Comparison of ENCODE assay signal across 14 cellular contexts in the genomic region with DNA sequence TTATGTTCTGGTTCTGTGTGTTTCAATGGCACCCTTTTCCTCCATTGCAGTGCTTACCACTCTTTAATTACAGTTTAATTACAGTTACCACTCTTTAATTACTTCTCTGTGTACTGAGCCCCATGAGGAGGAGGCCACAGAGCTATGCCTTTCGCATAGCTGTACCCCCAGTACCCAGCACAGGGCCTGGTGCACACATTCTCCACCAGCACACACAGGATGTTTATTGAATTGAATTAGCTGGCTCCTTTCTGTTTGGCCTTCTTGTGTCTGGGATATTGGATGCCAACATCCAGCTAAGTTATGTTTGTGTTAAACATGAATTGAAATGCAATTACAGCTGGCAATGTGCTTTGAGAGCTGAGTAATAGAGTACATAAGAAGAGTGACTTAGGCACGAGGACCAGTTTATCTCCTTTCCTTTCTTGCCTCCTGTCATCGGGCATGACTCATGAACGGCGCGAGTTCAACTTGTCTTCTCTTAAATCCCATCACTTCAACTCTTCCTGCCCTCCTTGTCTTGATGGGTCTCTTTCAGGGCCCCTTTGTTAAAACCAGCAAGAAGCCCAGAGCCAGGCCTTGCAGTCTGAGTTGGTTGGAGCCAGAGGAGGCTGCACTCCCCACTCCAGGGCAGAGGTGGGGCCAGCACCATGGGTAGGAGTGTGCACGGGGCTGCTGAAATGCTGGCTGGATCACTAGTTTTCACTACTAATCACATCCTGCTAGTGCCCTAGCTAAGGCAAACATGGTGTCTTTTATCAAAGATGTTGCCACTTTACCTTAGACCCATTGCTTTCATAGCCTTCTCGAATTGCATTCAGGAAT. TPM values are rescaled to one million over a fixed set of nuclear protein-coding genes. Genes with fewer than 3 reads are reported as not detected.
DNase-seq lines count a peak whose midpoint lies in the region; ATAC-seq and TF ChIP-seq lines count a peak whose summit lies in the region.
"Had no signal": no experiment of that assay in that cellular context is flagged by ENCODE, and none has a peak within 500 bp of the region (broad histone marks: within the 10 kb centered on the region; RNA-seq: fewer than 3 reads in every experiment).

No MANE protein-coding gene starts in this region.

- BruUV-seq in Panc1 (replicated peaks; lab: Mats Ljungman, UMichigan) = no TSS peak

- POLR2A ChIA-PET in Panc1 (lab: Charles Lee) = no interaction called here

- peaks cover 21% of the 10 kb centered on the region for H3K9me3 Mint-ChIP-seq in activated CD8-positive, alpha-beta memory T cell treated with anti-CD3 and anti-CD28 coated beads, Interleukin-2, amount 10 ng/mL, durations not matched to agents 7 days and 5 days (ENCODE audit: low read depth)
- peaks cover 39% of the 10 kb centered on the region for H3K9me3 Mint-ChIP-seq in activated T-helper 2 cell treated with anti-CD3 and anti-CD28 coated beads, Interferon-gamma antibody, Interleukin-2, Interleukin-4, amounts not matched to agents 10 μg/mL and 5 μg/mL and 100 μg/mL, durations not matched to agents 14 hours and 24 hours and 36 hours
- peaks cover 26% of the 10 kb centered on the region for H3K9me3 Mint-ChIP-seq in activated CD4-positive, alpha-beta T cell treated with anti-CD3 and anti-CD28 coated beads, Interleukin-2, amount 10 ng/mL, durations not matched to agents 24 days and 14 days

- no peak overlapping the region for H3K4me3 ChIP-seq in Panc1 (ENCODE audit: low read depth in 2 of 2, low read length in 2 of 2)
- no peak overlapping the region for H3K4me3 ChIP-seq in epithelial cell of esophagus (ENCODE audit: low read length)
- no peak overlapping the region for H3K4me3 ChIP-seq in lower lobe of right lung
- H3K4me3 ChIP-seq: PC-9 had no signal

- peaks cover 30% of the 10 kb centered on the region; the same call in 1 of the 2 replicates for H3K9me3 ChIP-seq in Panc1 (ENCODE audit: control insufficient read depth, insufficient read depth, low read depth, low read length)
- peaks cover 18% of the 10 kb centered on the region for H3K9me3 ChIP-seq in lower lobe of right lung

- in situ Hi-C loops in Panc1 (cut with HindIII; ENCODE audit: low pct_unique_long_range_greater_than_20kb, low sequenced_read_pairs) = no loop called here

- H3K4me1 ChIP-seq in Panc1 (ENCODE audit: control insufficient read depth, insufficient read depth, low read length) = no peaks in the 10 kb centered on the region; the same call in none of the 2 replicates
- H3K4me1 ChIP-seq in lower lobe of right lung = peaks cover 24% of the 10 kb centered on the region

- peaks cover 20% of the 10 kb centered on the region for H3K4me1 Mint-ChIP-seq in activated CD8-positive, alpha-beta memory T cell treated with anti-CD3 and anti-CD28 coated beads, Interleukin-2, amount 10 ng/mL, durations not matched to agents 7 days and 5 days
- no peaks in the 10 kb centered on the region for H3K4me1 Mint-ChIP-seq in activated T-helper 2 cell treated with anti-CD3 and anti-CD28 coated beads, Interferon-gamma antibody, Interleukin-2, Interleukin-4, amounts not matched to agents 10 μg/mL and 5 μg/mL and 100 μg/mL, durations not matched to agents 14 hours and 24 hours and 36 hours (ENCODE audit: low read depth)
- H3K4me1 Mint-ChIP-seq in activated CD4-positive, alpha-beta T cell treated with anti-CD3 and anti-CD28 coated beads, Interleukin-2, amount 10 ng/mL, durations not matched to agents 24 days and 14 days = no peaks in the 10 kb centered on the region
- H3K4me1 Mint-ChIP-seq: activated naive CD4-positive, alpha-beta T cell treated with anti-CD3 and anti-CD28 coated beads, Interleukin-2, amount 10 ng/mL, durations not matched to agents 7 days and 5 days had no signal

- DNase-seq in A172 (ENCODE audit: low spot score) (peak; percentile 30), Panc1 (ENCODE audit: low read depth, low spot score) (peak; percentile 66), epithelial cell of esophagus (ENCODE audit: low read depth) (peak; percentile 96), lower lobe of right lung (no peak), DMS153 (lab: John Stamatoyannopoulos, UW) (no peak)
- no peak for DNase-seq in activated CD8-positive, alpha-beta memory T cell treated with anti-CD3 and anti-CD28 coated beads, Interleukin-2, amount 10 ng/mL, durations not matched to agents 7 days and 5 days
- DNase-seq in activated T-helper 2 cell treated with anti-CD3 and anti-CD28 coated beads, Interferon-gamma antibody, Interleukin-2, Interleukin-4, amounts not matched to agents 10 μg/mL and 5 μg/mL and 100 μg/mL, durations not matched to agents 14 hours and 24 hours and 36 hours (ENCODE audit: low spot score) = no peak
- DNase-seq in activated CD4-positive, alpha-beta T cell treated with anti-CD3 and anti-CD28 coated beads, Interleukin-2, amount 10 ng/mL, durations not matched to agents 24 days and 14 days = no peak
- DNase-seq: activated naive CD4-positive, alpha-beta T cell treated with anti-CD3 and anti-CD28 coated beads, Interleukin-2, amount 10 ng/mL, durations not matched to agents 7 days and 5 days; NCI-H1694; NCI-H446; posterior cingulate gyrus had no signal

- intact Hi-C loops in Panc1 (cut with micrococcal nuclease; ENCODE audit: unreplicated experiment) = no loop called here
- intact Hi-C loops in lower lobe of right lung (cut with DNase I) = no loop called here
- intact Hi-C loops in activated T-helper 2 cell treated with anti-CD3 and anti-CD28 coated beads, Interferon-gamma antibody, Interleukin-2, Interleukin-4, amounts not matched to agents 10 μg/mL and 5 μg/mL and 100 μg/mL, durations not matched to agents 14 hours and 24 hours and 36 hours (cut with micrococcal nuclease) = no loop called here
- intact Hi-C loops in activated CD4-positive, alpha-beta T cell treated with anti-CD3 and anti-CD28 coated beads, Interleukin-2, amount 10 ng/mL, durations not matched to agents 24 days and 14 days (cut with micrococcal nuclease) = no loop called here

- CTCF ChIA-PET in Panc1 (lab: Charles Lee) = no interaction called here
- CTCF ChIA-PET in activated CD8-positive, alpha-beta memory T cell treated with anti-CD3 and anti-CD28 coated beads, Interleukin-2, amount 10 ng/mL, durations not matched to agents 7 days and 5 days (lab: Charles Lee) = interaction anchor here (1.1 to 1.4 kb wide), 3 partner anchors 13 to 61 kb away, joined by 3 read pairs; no protein-coding TSS in a partner anchor

- H3K36me3 Mint-ChIP-seq in activated CD8-positive, alpha-beta memory T cell treated with anti-CD3 and anti-CD28 coated beads, Interleukin-2, amount 10 ng/mL, durations not matched to agents 7 days and 5 days = peaks cover 53% of the 10 kb centered on the region
- peaks cover 3% of the 10 kb centered on the region for H3K36me3 Mint-ChIP-seq in activated T-helper 2 cell treated with anti-CD3 and anti-CD28 coated beads, Interferon-gamma antibody, Interleukin-2, Interleukin-4, amounts not matched to agents 10 μg/mL and 5 μg/mL and 100 μg/mL, durations not matched to agents 14 hours and 24 hours and 36 hours (ENCODE audit: low read depth)
- H3K36me3 Mint-ChIP-seq in activated CD4-positive, alpha-beta T cell treated with anti-CD3 and anti-CD28 coated beads, Interleukin-2, amount 10 ng/mL, durations not matched to agents 24 days and 14 days (ENCODE audit: low read depth) = no peaks in the 10 kb centered on the region
- H3K36me3 Mint-ChIP-seq: activated naive CD4-positive, alpha-beta T cell treated with anti-CD3 and anti-CD28 coated beads, Interleukin-2, amount 10 ng/mL, durations not matched to agents 7 days and 5 days had no signal

- peak overlapping the region; percentile 57 for H3K27ac ChIP-seq in Panc1 (ENCODE audit: low read length)
- H3K27ac ChIP-seq in lower lobe of right lung = peak overlapping the region; percentile 26
- H3K27ac ChIP-seq: PC-9 had no signal

- H3K27me3 Mint-ChIP-seq in activated CD8-positive, alpha-beta memory T cell treated with anti-CD3 and anti-CD28 coated beads, Interleukin-2, amount 10 ng/mL, durations not matched to agents 7 days and 5 days = no peaks in the 10 kb centered on the region
- peaks cover 19% of the 10 kb centered on the region for H3K27me3 Mint-ChIP-seq in activated T-helper 2 cell treated with anti-CD3 and anti-CD28 coated beads, Interferon-gamma antibody, Interleukin-2, Interleukin-4, amounts not matched to agents 10 μg/mL and 5 μg/mL and 100 μg/mL, durations not matched to agents 14 hours and 24 hours and 36 hours (ENCODE audit: low read depth)
- H3K27me3 Mint-ChIP-seq in activated CD4-positive, alpha-beta T cell treated with anti-CD3 and anti-CD28 coated beads, Interleukin-2, amount 10 ng/mL, durations not matched to agents 24 days and 14 days = peaks cover 3% of the 10 kb centered on the region
- H3K27me3 Mint-ChIP-seq: stimulated activated naive CD8-positive, alpha-beta T cell treated with anti-CD3 and anti-CD28 coated beads, Interleukin-15, Interleukin-2, amounts not matched to agents 100 ng/mL and 50 ng/mL, for 24 hours had no signal

- H3K36me3 ChIP-seq in Panc1 (ENCODE audit: control insufficient read depth, insufficient read depth, low read length) = no peaks in the 10 kb centered on the region
- no peaks in the 10 kb centered on the region for H3K36me3 ChIP-seq in lower lobe of right lung

- no peak overlapping the region for H3K4me3 Mint-ChIP-seq in activated CD8-positive, alpha-beta memory T cell treated with anti-CD3 and anti-CD28 coated beads, Interleukin-2, amount 10 ng/mL, durations not matched to agents 7 days and 5 days
- H3K4me3 Mint-ChIP-seq in activated T-helper 2 cell treated with anti-CD3 and anti-CD28 coated beads, Interferon-gamma antibody, Interleukin-2, Interleukin-4, amounts not matched to agents 10 μg/mL and 5 μg/mL and 100 μg/mL, durations not matched to agents 14 hours and 24 hours and 36 hours (ENCODE audit: low read depth) = no peak overlapping the region
- H3K4me3 Mint-ChIP-seq in activated CD4-positive, alpha-beta T cell treated with anti-CD3 and anti-CD28 coated beads, Interleukin-2, amount 10 ng/mL, durations not matched to agents 24 days and 14 days = no peak overlapping the region
- H3K4me3 Mint-ChIP-seq: activated naive CD4-positive, alpha-beta T cell treated with anti-CD3 and anti-CD28 coated beads, Interleukin-2, amount 10 ng/mL, durations not matched to agents 7 days and 5 days; stimulated activated naive CD8-positive, alpha-beta T cell treated with anti-CD3 and anti-CD28 coated beads, Interleukin-15, Interleukin-2, amounts not matched to agents 100 ng/mL and 50 ng/mL, for 24 hours had no signal

- H3K27ac Mint-ChIP-seq in activated CD8-positive, alpha-beta memory T cell treated with anti-CD3 and anti-CD28 coated beads, Interleukin-2, amount 10 ng/mL, durations not matched to agents 7 days and 5 days = no peak overlapping the region
- H3K27ac Mint-ChIP-seq in activated T-helper 2 cell treated with anti-CD3 and anti-CD28 coated beads, Interferon-gamma antibody, Interleukin-2, Interleukin-4, amounts not matched to agents 10 μg/mL and 5 μg/mL and 100 μg/mL, durations not matched to agents 14 hours and 24 hours and 36 hours = no peak overlapping the region
- H3K27ac Mint-ChIP-seq in activated CD4-positive, alpha-beta T cell treated with anti-CD3 and anti-CD28 coated beads, Interleukin-2, amount 10 ng/mL, durations not matched to agents 24 days and 14 days = no peak overlapping the region
- H3K27ac Mint-ChIP-seq: activated naive CD4-positive, alpha-beta T cell treated with anti-CD3 and anti-CD28 coated beads, Interleukin-2, amount 10 ng/mL, durations not matched to agents 7 days and 5 days; stimulated activated naive CD8-positive, alpha-beta T cell treated with anti-CD3 and anti-CD28 coated beads, Interleukin-15, Interleukin-2, amounts not matched to agents 100 ng/mL and 50 ng/mL, for 24 hours had no signal

- H3K27me3 ChIP-seq in Panc1 (ENCODE audit: control insufficient read depth, insufficient read depth, low read length) (no peaks in the 10 kb centered on the region), lower lobe of right lung (ENCODE audit: low read depth) (no peaks in the 10 kb centered on the region)

- ATAC-seq in Panc1 (peak; percentile 82), lower lobe of right lung (peak in 1 of 2 donors; percentile 78)
- no peak for ATAC-seq in activated CD8-positive, alpha-beta memory T cell treated with anti-CD3 and anti-CD28 coated beads, Interleukin-2, amount 10 ng/mL, durations not matched to agents 7 days and 5 days

- TF ChIP-seq CTCF in Panc1 (IDR thresholded peaks at IDR 0.05) (no peak), epithelial cell of esophagus (IDR thresholded peaks at IDR 0.05; ENCODE audit: insufficient read depth, low read depth, low read length, missing control alignments) (no peak), lower lobe of right lung (IDR thresholded peaks at IDR 0.05) (no peak)

RNA-seq across cellular contexts. Expression of gene MVB12B, which starts 37.4 kb away (rescaled TPM):
- 10.7 TPM in 2 replicates for total RNA-seq in A172 (2014; rRNA removed; shearing (Covaris generic))
- 9.4 TPM for total RNA-seq in Panc1 (2021; ENCODE audit: unreplicated experiment)
- 6.6 TPM for polyA plus RNA-seq in Panc1 (2012; ENCODE audit: insufficient read length)
- total RNA-seq in lower lobe of right lung = 47.8 TPM
- total RNA-seq in activated CD8-positive, alpha-beta memory T cell treated with anti-CD3 and anti-CD28 coated beads, Interleukin-2, amount 10 ng/mL, durations not matched to agents 7 days and 5 days = 10 to 100 TPM; 39.2 to 57.0 TPM
- 0.23 and 0.50 TPM in 2 replicates for total RNA-seq in activated T-helper 2 cell treated with anti-CD3 and anti-CD28 coated beads, Interferon-gamma antibody, Interleukin-2, Interleukin-4, amounts not matched to agents 10 μg/mL and 5 μg/mL and 100 μg/mL, durations not matched to agents 14 hours and 24 hours and 36 hours
- 0.49 and 1.3 TPM in 2 replicates for total RNA-seq in activated CD4-positive, alpha-beta T cell treated with anti-CD3 and anti-CD28 coated beads, Interleukin-2, amount 10 ng/mL, durations not matched to agents 24 days and 14 days

Comparison
In these comparisons a context has a peak if more than half of its experiments do, and no peak if none do; other contexts are left out.
1. DNase-seq: peak in A172 (single experiment), Panc1 (single experiment) and epithelial cell of esophagus (single experiment); none in lower lobe of right lung (single experiment), activated CD8-positive, alpha-beta memory T cell treated with anti-CD3 and anti-CD28 coated beads, Interleukin-2, amount 10 ng/mL, durations not matched to agents 7 days and 5 days (single experiment), activated T-helper 2 cell treated with anti-CD3 and anti-CD28 coated beads, Interferon-gamma antibody, Interleukin-2, Interleukin-4, amounts not matched to agents 10 μg/mL and 5 μg/mL and 100 μg/mL, durations not matched to agents 14 hours and 24 hours and 36 hours (single experiment), activated CD4-positive, alpha-beta T cell treated with anti-CD3 and anti-CD28 coated beads, Interleukin-2, amount 10 ng/mL, durations not matched to agents 24 days and 14 days (single experiment) and DMS153 (single experiment).